9 cellular contexts compared by ENCODE assay signal in genomic region chr2:188293601-188294482, GRCh38. TPM values are rescaled to one million over a fixed set of nuclear protein-coding genes. Genes with fewer than 3 reads are reported as not detected.
DNase-seq lines count a peak whose midpoint lies in the region; ATAC-seq and TF ChIP-seq lines count a peak whose summit lies in the region.
"Had no signal": no experiment of that assay in that cellular context is flagged by ENCODE, and none has a peak within 500 bp of the region (broad histone marks: within the 10 kb centered on the region; RNA-seq: fewer than 3 reads in every experiment).

No MANE protein-coding gene starts in this region.

- H3K27ac Mint-ChIP-seq in activated CD4-positive, alpha-beta T cell treated with anti-CD3 and anti-CD28 coated beads for 36 hours, result no peak overlapping the region

- H3K4me3 Mint-ChIP-seq in activated CD4-positive, alpha-beta T cell treated with anti-CD3 and anti-CD28 coated beads for 36 hours, result no peak overlapping the region

- peak overlapping the region; percentile 85 for H3K4me2 ChIP-seq in PC-3 (ENCODE audit: low read length)

- 30 to 40% methylated on average over 10 of the region's 10 CpGs for WGBS in esophagus, 2 donors

- H3K4me1 Mint-ChIP-seq in activated CD4-positive, alpha-beta T cell treated with anti-CD3 and anti-CD28 coated beads for 36 hours, result peaks cover 6% of the 10 kb centered on the region

- H3K36me3 ChIP-seq in PC-3 (ENCODE audit: low read depth, low read length) (peaks cover 24% of the 10 kb centered on the region), esophagus (ENCODE audit: control insufficient read depth in 2 of 2, insufficient read depth in 2 of 2, low read length in 1 of 2) (no peaks in the 10 kb centered on the region), mucosa of stomach (ENCODE audit: control insufficient read depth, insufficient read depth, low read length) (no peaks in the 10 kb centered on the region)

- POLR2A ChIA-PET in PC-3 (lab: Charles Lee; ENCODE audit: unreplicated experiment), result interaction anchor here (0.5 to 1.0 kb wide), 2 partner anchors 26 to 221 kb away, joined by 5 read pairs; no protein-coding TSS in a partner anchor
- POLR2A ChIA-PET in activated CD4-positive, alpha-beta T cell treated with anti-CD3 and anti-CD28 coated beads for 36 hours (lab: Charles Lee), result no interaction called here

- peak overlapping the region; percentile 83 for H3K27ac ChIP-seq in PC-3 (ENCODE audit: low read length)
- H3K27ac ChIP-seq in esophagus (ENCODE audit: low read depth in 2 of 2, low read length in 1 of 2), result peak overlapping the region; percentile 79 to 97
- H3K27ac ChIP-seq: HL-60 had no signal

- H3K9me2 ChIP-seq in PC-3 (replicated peaks; ENCODE audit: low read length), result no peaks in the 10 kb centered on the region

- in situ Hi-C loops in G401 (cut with HindIII; ENCODE audit: low sequenced_read_pairs), result no loop called here

- no peaks in the 10 kb centered on the region for H4K20me1 ChIP-seq in PC-3 (ENCODE audit: low read length)

- H3K4me3 ChIP-seq in PC-3 (ENCODE audit: low read length) (peak overlapping the region; percentile 87), esophagus (ENCODE audit: low read depth in 1 of 2, low read length in 2 of 2) (peak overlapping the region; percentile 17 to 84), mucosa of stomach (ENCODE audit: low read length) (peak overlapping the region; percentile 84)

- no TSS peak for BruUV-seq in PC-3 (replicated peaks; lab: Mats Ljungman, UMichigan)

- H3K36me3 Mint-ChIP-seq in activated CD4-positive, alpha-beta T cell treated with anti-CD3 and anti-CD28 coated beads for 36 hours (ENCODE audit: low read depth), result no peaks in the 10 kb centered on the region

- H3K27me3 ChIP-seq in PC-3 (ENCODE audit: low read length), result no peaks in the 10 kb centered on the region
- no peaks in the 10 kb centered on the region for H3K27me3 ChIP-seq in esophagus (ENCODE audit: control insufficient read depth in 1 of 2, insufficient read depth in 2 of 2, low read length in 2 of 2)
- H3K27me3 ChIP-seq in mucosa of stomach (ENCODE audit: control insufficient read depth, insufficient read depth, low read length), result no peaks in the 10 kb centered on the region

- no peak for TF ChIP-seq CTCF in PC-3 (conservative IDR thresholded peaks at IDR 0.05; ENCODE audit: low read depth, low read length)

- intact Hi-C loops in PC-3 (cut with micrococcal nuclease), result loop anchor here (1.0 to 5.0 kb wide), 9 partner anchors 24 to 792 kb away; no protein-coding TSS in a partner anchor
- intact Hi-C loops in activated CD4-positive, alpha-beta T cell treated with anti-CD3 and anti-CD28 coated beads for 36 hours (cut with DNase I, micrococcal nuclease), result no loop called here

- CTCF ChIA-PET in PC-3 (lab: Charles Lee), result no interaction called here
- CTCF ChIA-PET in activated CD4-positive, alpha-beta T cell treated with anti-CD3 and anti-CD28 coated beads for 36 hours (lab: Charles Lee), result interaction anchor here (0.6 to 1.1 kb wide), 3 partner anchors 9 to 513 kb away, joined by 3 to 4 read pairs (median 4); no protein-coding TSS in a partner anchor

- H3K9me3 ChIP-seq in PC-3 (ENCODE audit: low read length) (peaks cover 11% of the 10 kb centered on the region), esophagus (ENCODE audit: control insufficient read depth in 2 of 2, insufficient read depth in 1 of 2, low read depth in 1 of 2, low read length in 1 of 2) (no peaks in the 10 kb centered on the region), mucosa of stomach (ENCODE audit: control insufficient read depth, low read length) (no peaks in the 10 kb centered on the region)

- DNase-seq in G401 (ENCODE audit: low spot score) (peak; percentile 63), PC-3 (peak; percentile 86), activated T-cell treated with anti-CD3 and anti-CD28 coated beads for 4 hours (no peak), T-helper 1 cell (no peak)
- no peak for DNase-seq in activated CD4-positive, alpha-beta T cell treated with anti-CD3 and anti-CD28 coated beads for 4 hours
- DNase-seq in activated CD4-positive, alpha-beta T cell treated with anti-CD3 and anti-CD28 coated beads for 36 hours, result no peak

- H3K79me2 ChIP-seq in PC-3 (ENCODE audit: low read length), result peaks cover 73% of the 10 kb centered on the region

- peaks cover 9% of the 10 kb centered on the region for H3F3A ChIP-seq in PC-3 (ENCODE audit: low read length, unreplicated experiment)

- H3K27me3 Mint-ChIP-seq in activated CD4-positive, alpha-beta T cell treated with anti-CD3 and anti-CD28 coated beads for 36 hours, result peaks cover 38% of the 10 kb centered on the region

- peak overlapping the region; percentile 93 for H2AFZ ChIP-seq in PC-3 (ENCODE audit: low read length)

- H3K9me3 Mint-ChIP-seq in activated CD4-positive, alpha-beta T cell treated with anti-CD3 and anti-CD28 coated beads for 36 hours (ENCODE audit: low read depth), result no peaks in the 10 kb centered on the region

- H3K4me1 ChIP-seq in PC-3 (ENCODE audit: insufficient read depth, low read length) (peaks cover 33% of the 10 kb centered on the region), esophagus (ENCODE audit: control insufficient read depth in 2 of 2, insufficient read depth in 2 of 2, low read length in 1 of 2) (peaks cover 0 to 3% of the 10 kb centered on the region in 2 donors), mucosa of stomach (ENCODE audit: control insufficient read depth, insufficient read depth, low read length) (peaks cover 8% of the 10 kb centered on the region)

- ATAC-seq in PC-3, result peak; percentile 40
- no peak for ATAC-seq in activated CD4-positive, alpha-beta T cell treated with anti-CD3 and anti-CD28 coated beads for 36 hours

- H3K9ac ChIP-seq in PC-3 (ENCODE audit: low read length) (peak overlapping the region; percentile 90), mucosa of stomach (ENCODE audit: low read length) (peak overlapping the region; percentile 98)

RNA-seq across cellular contexts. Expression of gene GULP1, which starts 2.2 kb away (rescaled TPM):
- 126 and 163 TPM in 2 replicates for total RNA-seq in G401 (2014; rRNA removed; shearing (Covaris generic))
- 23.1 and 25.5 TPM in 2 replicates for total RNA-seq in PC-3 (2014; rRNA removed)
- polyA plus RNA-seq in esophagus, result 10 to 100 TPM in 1 of 2 donors, 1 to 10 TPM in 1; 5.5 to 10.5 TPM
- not detected for total RNA-seq in activated CD4-positive, alpha-beta T cell treated with anti-CD3 and anti-CD28 coated beads for 36 hours

Comparison
In these comparisons a context has a peak if more than half of its experiments do, and no peak if none do; other contexts are left out.
1. DNase-seq: peak in G401 (single experiment) and PC-3 (single experiment); none in activated CD4-positive, alpha-beta T cell treated with anti-CD3 and anti-CD28 coated beads for 4 hours (0 of 2), activated T-cell treated with anti-CD3 and anti-CD28 coated beads for 4 hours (single experiment), activated CD4-positive, alpha-beta T cell treated with anti-CD3 and anti-CD28 coated beads for 36 hours (single experiment) and T-helper 1 cell (0 of 5).
2. RNA of gene GULP1, which starts 2.2 kb away (total RNA-seq): 126 to 163 TPM in G401 and 23.1 to 25.5 TPM in PC-3; not detected in activated CD4-positive, alpha-beta T cell treated with anti-CD3 and anti-CD28 coated beads for 36 hours; every median in the first group is over 10 times any median in the second.
3. Peak in every context shown above with its lines, with median percentiles within 50 percentile points of each other: H3K4me3 ChIP-seq.